In the genomic region with DNA sequence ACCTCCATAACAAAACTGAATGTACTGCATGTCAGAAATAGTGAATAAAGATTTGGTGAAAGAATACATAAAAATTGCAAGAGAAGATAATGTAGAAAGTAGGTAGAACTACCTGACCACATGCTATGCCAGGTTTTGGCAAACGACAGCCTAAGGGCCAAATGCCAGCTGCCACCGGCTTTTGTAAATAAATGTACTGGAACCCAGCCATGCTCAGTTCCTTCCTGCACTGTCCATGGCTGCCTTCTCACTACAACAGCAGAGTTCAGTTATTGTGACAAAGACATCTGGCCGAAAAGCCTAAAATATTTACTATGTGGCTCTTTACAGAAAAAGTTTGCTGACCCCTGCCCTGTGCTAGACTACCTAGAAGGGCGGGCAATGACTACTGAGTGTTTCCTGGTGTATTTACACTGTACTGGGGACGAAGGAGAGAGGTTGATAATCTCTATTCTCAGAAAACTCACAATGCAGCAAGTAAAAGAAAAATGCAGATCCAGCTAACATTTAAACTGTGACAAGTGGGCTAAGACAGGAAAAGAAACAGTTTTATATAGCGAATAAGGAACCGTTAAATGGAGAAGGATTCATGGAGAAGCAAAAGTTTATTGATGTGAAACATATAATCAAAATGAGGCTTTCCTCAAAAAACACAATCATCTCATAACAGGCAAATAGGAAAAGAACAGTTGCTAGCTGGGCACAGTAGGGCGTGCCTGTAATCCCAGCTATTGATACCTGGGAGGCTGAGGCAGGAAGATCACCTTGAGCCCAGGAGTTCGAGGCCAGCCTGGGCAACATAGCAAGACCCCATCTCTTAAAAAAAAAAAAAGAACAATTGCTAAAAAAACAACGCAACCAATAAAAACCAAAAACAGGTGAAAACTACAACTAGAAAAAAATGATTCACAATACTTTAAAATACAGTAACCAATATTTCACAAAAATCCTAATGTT, we compare ENCODE assay signal across 1 cellular context.
TF ChIP-seq lines count a peak whose summit lies in the region.

No MANE protein-coding gene starts in this region.

TF ChIP-seq in WTC11, 78 proteins besides CTCF, POLR2A, EP300 and RAD21 (continued from another document):
- TF ChIP-seq, protein P1, sequence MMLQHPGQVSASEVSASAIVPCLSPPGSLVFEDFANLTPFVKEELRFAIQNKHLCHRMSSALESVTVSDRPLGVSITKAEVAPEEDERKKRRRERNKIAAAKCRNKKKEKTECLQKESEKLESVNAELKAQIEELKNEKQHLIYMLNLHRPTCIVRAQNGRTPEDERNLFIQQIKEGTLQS (CRISPR knock-in tag; conservative IDR thresholded peaks at IDR 0.05), result no peak
- TF ChIP-seq ZNF121 (CRISPR knock-in tag; IDR thresholded peaks at IDR 0.05), result peak; percentile 73; the same call in 1 of the 2 replicates
- TF ChIP-seq, protein P2, sequence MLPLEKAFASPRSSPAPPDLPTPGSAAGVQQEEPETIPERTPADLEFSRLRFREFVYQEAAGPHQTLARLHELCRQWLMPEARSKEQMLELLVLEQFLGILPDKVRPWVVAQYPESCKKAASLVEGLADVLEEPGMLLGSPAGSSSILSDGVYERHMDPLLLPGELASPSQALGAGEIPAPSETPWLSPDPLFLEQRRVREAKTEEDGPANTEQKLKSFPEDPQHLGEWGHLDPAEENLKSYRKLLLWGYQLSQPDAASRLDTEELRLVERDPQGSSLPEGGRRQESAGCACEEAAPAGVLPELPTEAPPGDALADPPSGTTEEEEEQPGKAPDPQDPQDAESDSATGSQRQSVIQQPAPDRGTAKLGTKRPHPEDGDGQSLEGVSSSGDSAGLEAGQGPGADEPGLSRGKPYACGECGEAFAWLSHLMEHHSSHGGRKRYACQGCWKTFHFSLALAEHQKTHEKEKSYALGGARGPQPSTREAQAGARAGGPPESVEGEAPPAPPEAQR (CRISPR knock-in tag; IDR thresholded peaks at IDR 0.05), result no peak
